ENCODE assay signal across 9 cellular contexts in the genomic region with DNA sequence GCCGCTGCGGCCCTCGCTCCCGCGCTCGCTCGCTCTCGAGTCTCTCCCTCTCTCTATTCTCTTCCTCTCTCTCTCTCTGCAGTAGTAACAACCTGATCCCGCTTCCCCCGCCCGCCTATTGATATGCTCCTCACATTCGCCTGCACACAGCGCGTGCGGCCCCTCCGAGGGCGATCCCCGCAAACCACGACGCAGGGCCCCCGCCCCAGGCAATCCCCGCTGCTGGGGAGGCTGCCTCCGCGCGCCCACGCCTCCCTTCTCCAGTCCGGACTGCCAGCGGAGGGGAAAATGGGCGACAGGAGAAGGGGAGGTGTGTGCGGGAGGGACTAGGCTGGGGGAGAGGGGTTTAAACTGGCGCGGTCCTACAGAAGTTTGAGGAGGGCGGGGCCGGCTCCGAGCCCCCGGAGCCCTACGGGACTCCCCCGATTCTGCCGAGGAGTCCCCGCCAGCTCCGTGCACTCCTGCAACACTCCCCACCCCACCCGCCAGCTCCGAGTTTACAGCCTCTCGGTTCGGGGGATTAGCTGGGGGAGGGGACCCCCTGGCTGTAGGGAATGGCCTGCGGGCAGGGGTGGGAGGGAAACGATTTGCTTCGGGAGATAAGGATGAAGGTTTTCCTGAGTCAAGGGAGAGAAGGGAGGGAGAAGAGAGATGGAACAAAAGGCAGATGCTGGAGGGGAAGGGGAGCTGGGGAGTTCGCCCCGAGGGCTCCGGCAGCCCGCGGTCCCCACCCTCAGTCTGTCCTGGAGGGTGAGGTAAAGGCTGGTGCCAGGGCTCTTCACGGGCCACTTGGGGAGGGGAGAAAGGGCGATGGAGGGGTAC.
DNase-seq lines count a peak whose midpoint lies in the region; ATAC-seq and TF ChIP-seq lines count a peak whose summit lies in the region.
"Had no signal": no experiment of that assay in that cellular context is flagged by ENCODE, and none has a peak within 500 bp of the region (broad histone marks: within the 10 kb centered on the region; RNA-seq: fewer than 3 reads in every experiment).

No MANE protein-coding gene starts in this region.

- DNase-seq in T-helper 2 cell treated with Interferon-gamma antibody and Interleukin-4, amounts not matched to agents 5 μg/mL and 100 μg/mL, for 36 hours (ENCODE audit: low spot score) = peak; percentile 7
- DNase-seq in T-helper 2 cell = no peak
- peak; percentile 40 for DNase-seq in activated naive CD4-positive, alpha-beta T cell treated with anti-CD3 and anti-CD28 coated beads for 36 hours
- no peak for DNase-seq in immature natural killer cell
- no peak for DNase-seq in stomach
- DNase-seq in AG20443 (ENCODE audit: low spot score) = no peak
- DNase-seq: DND-41 had no signal

- H3K27me3 Mint-ChIP-seq in T-helper 2 cell treated with Interferon-gamma antibody and Interleukin-4, amounts not matched to agents 5 μg/mL and 100 μg/mL, for 36 hours (ENCODE audit: low read depth) = peaks cover 83% of the 10 kb centered on the region
- H3K27me3 Mint-ChIP-seq in activated naive CD4-positive, alpha-beta T cell treated with anti-CD3 and anti-CD28 coated beads for 36 hours (ENCODE audit: low read depth) = peaks cover 62% of the 10 kb centered on the region
- peaks cover 11 to 23% (median 12%) of the 10 kb centered on the region in 3 donors for H3K27me3 Mint-ChIP-seq in immature natural killer cell (ENCODE audit: low read depth in 3 of 3)

- H3K9me3 ChIP-seq in stomach = no peaks in the 10 kb centered on the region

- intact Hi-C loops in activated naive CD4-positive, alpha-beta T cell treated with anti-CD3 and anti-CD28 coated beads for 36 hours (cut with micrococcal nuclease) = no loop called here
- intact Hi-C loops in stomach (cut with DNase I; ENCODE audit: low total_unique reads) = no loop called here

- no peak for TF ChIP-seq EP300 in stomach (IDR thresholded peaks at IDR 0.05)

- no peaks in the 10 kb centered on the region for H3K36me3 ChIP-seq in stomach

- peaks cover 3% of the 10 kb centered on the region for H3K4me1 Mint-ChIP-seq in T-helper 2 cell treated with Interferon-gamma antibody and Interleukin-4, amounts not matched to agents 5 μg/mL and 100 μg/mL, for 36 hours (ENCODE audit: low read depth)
- peaks cover 21% of the 10 kb centered on the region for H3K4me1 Mint-ChIP-seq in activated naive CD4-positive, alpha-beta T cell treated with anti-CD3 and anti-CD28 coated beads for 36 hours (ENCODE audit: low read depth)
- H3K4me1 Mint-ChIP-seq in immature natural killer cell = peaks cover 28 to 33% of the 10 kb centered on the region in 2 donors

- no peak overlapping the region for H3K27ac ChIP-seq in stomach

- ATAC-seq in HG02970 (IDR thresholded peaks at IDR 0.05; ENCODE audit: low FRiP score, unreplicated experiment) (no peak), GM18858 (IDR thresholded peaks at IDR 0.05; ENCODE audit: unreplicated experiment) (no peak)

- TF ChIP-seq CTCF in stomach (IDR thresholded peaks at IDR 0.05) = no peak

- peak overlapping the region; percentile 38 to 52 (median 40) for H3K4me3 ChIP-seq in stomach

- peaks cover 21 to 35% (median 28%) of the 10 kb centered on the region in 4 donors for H3K4me1 ChIP-seq in stomach

- CTCF ChIA-PET in activated naive CD4-positive, alpha-beta T cell treated with anti-CD3 and anti-CD28 coated beads for 36 hours (lab: Charles Lee) = no interaction called here

- no peaks in the 10 kb centered on the region for H3K9me3 Mint-ChIP-seq in T-helper 2 cell treated with Interferon-gamma antibody and Interleukin-4, amounts not matched to agents 5 μg/mL and 100 μg/mL, for 36 hours
- no peaks in the 10 kb centered on the region for H3K9me3 Mint-ChIP-seq in activated naive CD4-positive, alpha-beta T cell treated with anti-CD3 and anti-CD28 coated beads for 36 hours
- no peaks in the 10 kb centered on the region for H3K9me3 Mint-ChIP-seq in immature natural killer cell

- no peak for TF ChIP-seq POLR2A in stomach (IDR thresholded peaks at IDR 0.05)

- H3K36me3 Mint-ChIP-seq in T-helper 2 cell treated with Interferon-gamma antibody and Interleukin-4, amounts not matched to agents 5 μg/mL and 100 μg/mL, for 36 hours (ENCODE audit: low read depth) = no peaks in the 10 kb centered on the region
- no peaks in the 10 kb centered on the region for H3K36me3 Mint-ChIP-seq in activated naive CD4-positive, alpha-beta T cell treated with anti-CD3 and anti-CD28 coated beads for 36 hours (ENCODE audit: low read depth)
- H3K36me3 Mint-ChIP-seq in immature natural killer cell = peaks cover 0 to 5% (median 0%) of the 10 kb centered on the region in 3 donors

- no peak overlapping the region for H3K27ac Mint-ChIP-seq in T-helper 2 cell treated with Interferon-gamma antibody and Interleukin-4, amounts not matched to agents 5 μg/mL and 100 μg/mL, for 36 hours
- no peak overlapping the region for H3K27ac Mint-ChIP-seq in activated naive CD4-positive, alpha-beta T cell treated with anti-CD3 and anti-CD28 coated beads for 36 hours
- H3K27ac Mint-ChIP-seq in immature natural killer cell = no peak overlapping the region

- peaks cover 10 to 97% (median 36%) of the 10 kb centered on the region in 3 donors for H3K27me3 ChIP-seq in stomach

- WGBS in stomach, 5 donors = 1 to 2% (median 1%) methylated on average over 47 to 53 of the region's 55 CpGs

- H3K4me3 Mint-ChIP-seq in T-helper 2 cell treated with Interferon-gamma antibody and Interleukin-4, amounts not matched to agents 5 μg/mL and 100 μg/mL, for 36 hours = peak overlapping the region; percentile 21
- H3K4me3 Mint-ChIP-seq in activated naive CD4-positive, alpha-beta T cell treated with anti-CD3 and anti-CD28 coated beads for 36 hours = peak overlapping the region; percentile 48
- H3K4me3 Mint-ChIP-seq in immature natural killer cell = peak overlapping the region; percentile 63 to 83 (median 74)

Comparison
In these comparisons a context has a peak if more than half of its experiments do, and no peak if none do; other contexts are left out.
1. DNase-seq: peak in T-helper 2 cell treated with Interferon-gamma antibody and Interleukin-4, amounts not matched to agents 5 μg/mL and 100 μg/mL, for 36 hours (single experiment) and activated naive CD4-positive, alpha-beta T cell treated with anti-CD3 and anti-CD28 coated beads for 36 hours (single experiment); none in T-helper 2 cell (0 of 5), immature natural killer cell (0 of 3), stomach (single experiment) and AG20443 (single experiment).
2. H3K4me3 Mint-ChIP-seq: peak in every context shown above with its lines; median percentile 74 in immature natural killer cell; 48 in activated naive CD4-positive, alpha-beta T cell treated with anti-CD3 and anti-CD28 coated beads for 36 hours; 21 in T-helper 2 cell treated with Interferon-gamma antibody and Interleukin-4, amounts not matched to agents 5 μg/mL and 100 μg/mL, for 36 hours.